8 cellular contexts compared by ENCODE assay signal in genomic region chr12:89663577-89664357, GRCh38. TPM values are rescaled to one million over a fixed set of nuclear protein-coding genes. Genes with fewer than 3 reads are reported as not detected.
DNase-seq lines count a peak whose midpoint lies in the region; ATAC-seq and TF ChIP-seq lines count a peak whose summit lies in the region.

No MANE protein-coding gene starts in this region.

- H3K4me3 ChIP-seq in ACC112 (ENCODE audit: low read depth, low read length) (no peak overlapping the region), Panc1 (ENCODE audit: low read depth in 2 of 2, low read length in 2 of 2) (no peak overlapping the region)

- CTCF ChIA-PET in Panc1 (lab: Charles Lee), result no interaction called here

- no peaks in the 10 kb centered on the region for H3K27me3 Mint-ChIP-seq in effector memory CD8-positive, alpha-beta T cell

- no peak for TF ChIP-seq CTCF in Panc1 (IDR thresholded peaks at IDR 0.05)

- peaks cover 35 to 65% of the 10 kb centered on the region in 2 donors for H3K4me1 Mint-ChIP-seq in effector memory CD8-positive, alpha-beta T cell (ENCODE audit: low read depth in 2 of 2)

- no TSS peak for BruUV-seq in Panc1 (replicated peaks; lab: Mats Ljungman, UMichigan)

- H3K36me3 ChIP-seq in ACC112 (ENCODE audit: insufficient read depth, low read length), result 0 out of 2 replicates have a peak, but pooled peaks cover 4% of the 10 kb centered on the region
- no peaks in the 10 kb centered on the region for H3K36me3 ChIP-seq in Panc1 (ENCODE audit: control insufficient read depth, insufficient read depth, low read length)

- in situ Hi-C loops in Panc1 (cut with HindIII; ENCODE audit: low pct_unique_long_range_greater_than_20kb, low sequenced_read_pairs), result no loop called here

- H3K4me1 ChIP-seq in ACC112 (ENCODE audit: control insufficient read depth, insufficient read depth, low read length, unreplicated experiment) (peaks cover 17% of the 10 kb centered on the region), Panc1 (ENCODE audit: control insufficient read depth, insufficient read depth, low read length) (peaks cover 7% of the 10 kb centered on the region; the same call in 1 of the 2 replicates)

- intact Hi-C loops in Panc1 (cut with micrococcal nuclease; ENCODE audit: unreplicated experiment), result no loop called here

- no peak overlapping the region for H2AFZ ChIP-seq in ACC112 (ENCODE audit: low read length, unreplicated experiment)

- H3K27ac ChIP-seq in ACC112 (ENCODE audit: low read depth, low read length) (peak overlapping the region; percentile 7; the same call in 1 of the 2 replicates), Panc1 (ENCODE audit: low read length) (peak overlapping the region; percentile 29; the same call in 1 of the 2 replicates)

- no peaks in the 10 kb centered on the region for H3K9me3 ChIP-seq in Panc1 (ENCODE audit: control insufficient read depth, insufficient read depth, low read depth, low read length)

- peak overlapping the region; percentile 2 to 27 for H3K4me3 Mint-ChIP-seq in effector memory CD8-positive, alpha-beta T cell

- no peak for DNase-seq in Panc1 (ENCODE audit: low read depth, low spot score)
- DNase-seq in effector memory CD8-positive, alpha-beta T cell, result no peak
- DNase-seq in inferior parietal cortex (ENCODE audit: extremely low spot score), result no peak
- DNase-seq in midbrain (lab: John Stamatoyannopoulos, UW), result no peak
- DNase-seq in RKO (ENCODE audit: low spot score), result no peak

- H3K79me2 ChIP-seq in ACC112 (ENCODE audit: control insufficient read depth, insufficient read depth, low read length, unreplicated experiment), result peaks cover 78% of the 10 kb centered on the region

- peak; percentile 55 for ATAC-seq in GM18861 (IDR thresholded peaks at IDR 0.05; ENCODE audit: unreplicated experiment)
- peak; percentile 67 for ATAC-seq in HG02981 (IDR thresholded peaks at IDR 0.05; ENCODE audit: unreplicated experiment)
- no peak for ATAC-seq in Panc1
- ATAC-seq in effector memory CD8-positive, alpha-beta T cell (replicated peaks), result peak; percentile 55

- POLR2A ChIA-PET in Panc1 (lab: Charles Lee), result no interaction called here

- peaks cover 6% of the 10 kb centered on the region for H3K36me3 Mint-ChIP-seq in effector memory CD8-positive, alpha-beta T cell (ENCODE audit: insufficient read depth)

- H3K27me3 ChIP-seq in ACC112 (ENCODE audit: insufficient read depth, low read length) (no peaks in the 10 kb centered on the region), Panc1 (ENCODE audit: control insufficient read depth, insufficient read depth, low read length) (no peaks in the 10 kb centered on the region)

- H3K9me3 Mint-ChIP-seq in effector memory CD8-positive, alpha-beta T cell, result no peaks in the 10 kb centered on the region

- peak overlapping the region; percentile 0 to 10 for H3K27ac Mint-ChIP-seq in effector memory CD8-positive, alpha-beta T cell

RNA-seq across cellular contexts. Expression of gene ATP2B1, which starts 44.9 kb away (rescaled TPM):
- 64.5 TPM for total RNA-seq in Panc1 (2021; ENCODE audit: unreplicated experiment)
- 21.8 TPM for polyA plus RNA-seq in Panc1 (2012; ENCODE audit: insufficient read length)
